In genomic region chr17:73311428-73311780, GRCh38 we compare ENCODE assay signal across 8 cellular contexts. TPM values are rescaled to one million over a fixed set of nuclear protein-coding genes. Genes with fewer than 3 reads are reported as not detected.
DNase-seq lines count a peak whose midpoint lies in the region; ATAC-seq and TF ChIP-seq lines count a peak whose summit lies in the region.

No MANE protein-coding gene starts in this region.

- no peaks in the 10 kb centered on the region for H3K9me3 ChIP-seq in right atrium auricular region

- POLR2A ChIA-PET in activated CD4-positive, alpha-beta memory T cell treated with anti-CD3 and anti-CD28 coated beads, Interleukin-2, amount 10 ng/mL, durations not matched to agents 7 days and 5 days (lab: Charles Lee) = interaction anchor here (0.6 to 2.5 kb wide), 6 partner anchors 20 to 119 kb away, joined by 3 to 13 read pairs (median 4); a partner anchor contains a TSS

- peak overlapping the region; percentile 91 to 94 for H3K4me3 ChIP-seq in right atrium auricular region
- peak overlapping the region; percentile 83 to 100 (median 98) for H3K4me3 ChIP-seq in skin epidermis

- no peak for DNase-seq in activated naive CD4-positive, alpha-beta T cell treated with anti-CD3 and anti-CD28 coated beads for 36 hours
- DNase-seq in activated naive CD4-positive, alpha-beta T cell (lab: John Stamatoyannopoulos, UW) = no peak
- DNase-seq in activated CD4-positive, alpha-beta memory T cell treated with anti-CD3 and anti-CD28 coated beads, Interleukin-2, amount 10 ng/mL, durations not matched to agents 7 days and 5 days = peak; percentile 18
- DNase-seq in right atrium auricular region (ENCODE audit: low spot score) = no peak
- no peak for DNase-seq in NK-92 treated with Interleukin-12 subunit alpha and Interleukin-12 subunit beta, amount 100 ng/mL, for 24 hours (lab: John Stamatoyannopoulos, UW)

- ATAC-seq in HG02970 (IDR thresholded peaks at IDR 0.05; ENCODE audit: low FRiP score, unreplicated experiment) = peak; percentile 13
- ATAC-seq in HG03469 (IDR thresholded peaks at IDR 0.05; ENCODE audit: unreplicated experiment) = no peak

- H3K27me3 ChIP-seq in right atrium auricular region = no peaks in the 10 kb centered on the region

- H3K9me3 Mint-ChIP-seq in activated naive CD4-positive, alpha-beta T cell treated with anti-CD3 and anti-CD28 coated beads for 36 hours = no peaks in the 10 kb centered on the region
- H3K9me3 Mint-ChIP-seq in activated CD4-positive, alpha-beta memory T cell treated with anti-CD3 and anti-CD28 coated beads, Interleukin-2, amount 10 ng/mL, durations not matched to agents 7 days and 5 days = no peaks in the 10 kb centered on the region

- H3K4me1 Mint-ChIP-seq in activated naive CD4-positive, alpha-beta T cell treated with anti-CD3 and anti-CD28 coated beads for 36 hours (ENCODE audit: low read depth) = peaks cover 10% of the 10 kb centered on the region
- peaks cover 9% of the 10 kb centered on the region for H3K4me1 Mint-ChIP-seq in activated CD4-positive, alpha-beta memory T cell treated with anti-CD3 and anti-CD28 coated beads, Interleukin-2, amount 10 ng/mL, durations not matched to agents 7 days and 5 days

- H3K4me3 Mint-ChIP-seq in activated naive CD4-positive, alpha-beta T cell treated with anti-CD3 and anti-CD28 coated beads for 36 hours = peak overlapping the region; percentile 80
- H3K4me3 Mint-ChIP-seq in activated CD4-positive, alpha-beta memory T cell treated with anti-CD3 and anti-CD28 coated beads, Interleukin-2, amount 10 ng/mL, durations not matched to agents 7 days and 5 days = peak overlapping the region; percentile 76

- no peaks in the 10 kb centered on the region for H3K36me3 Mint-ChIP-seq in activated naive CD4-positive, alpha-beta T cell treated with anti-CD3 and anti-CD28 coated beads for 36 hours (ENCODE audit: low read depth)
- H3K36me3 Mint-ChIP-seq in activated CD4-positive, alpha-beta memory T cell treated with anti-CD3 and anti-CD28 coated beads, Interleukin-2, amount 10 ng/mL, durations not matched to agents 7 days and 5 days (ENCODE audit: low read depth) = no peaks in the 10 kb centered on the region

- peaks cover 0 to 46% of the 10 kb centered on the region in 2 donors for H3K4me1 ChIP-seq in right atrium auricular region

- CTCF ChIA-PET in activated naive CD4-positive, alpha-beta T cell treated with anti-CD3 and anti-CD28 coated beads for 36 hours (lab: Charles Lee) = interaction anchor here (0.5 to 1.6 kb wide), 4 partner anchors 55 to 1772 kb away, joined by 3 to 11 read pairs (median 5); no protein-coding TSS in a partner anchor
- CTCF ChIA-PET in activated CD4-positive, alpha-beta memory T cell treated with anti-CD3 and anti-CD28 coated beads, Interleukin-2, amount 10 ng/mL, durations not matched to agents 7 days and 5 days (lab: Charles Lee) = interaction anchor here (1.1 to 1.6 kb wide), 6 partner anchors 30 to 584 kb away, joined by 3 to 9 read pairs (median 6); a partner anchor contains a TSS

- H3K27ac ChIP-seq in right atrium auricular region (peak overlapping the region; percentile 98 to 99), skin epidermis (peak overlapping the region; percentile 74 to 99 (median 95))

- no peaks in the 10 kb centered on the region for H3K27me3 Mint-ChIP-seq in activated naive CD4-positive, alpha-beta T cell treated with anti-CD3 and anti-CD28 coated beads for 36 hours (ENCODE audit: low read depth)
- H3K27me3 Mint-ChIP-seq in activated CD4-positive, alpha-beta memory T cell treated with anti-CD3 and anti-CD28 coated beads, Interleukin-2, amount 10 ng/mL, durations not matched to agents 7 days and 5 days = peaks cover 5% of the 10 kb centered on the region

- no peak for TF ChIP-seq CTCF in right atrium auricular region (IDR thresholded peaks at IDR 0.05)

- no peak overlapping the region for H3K27ac Mint-ChIP-seq in activated naive CD4-positive, alpha-beta T cell treated with anti-CD3 and anti-CD28 coated beads for 36 hours
- no peak overlapping the region for H3K27ac Mint-ChIP-seq in activated CD4-positive, alpha-beta memory T cell treated with anti-CD3 and anti-CD28 coated beads, Interleukin-2, amount 10 ng/mL, durations not matched to agents 7 days and 5 days

- intact Hi-C loops in activated naive CD4-positive, alpha-beta T cell treated with anti-CD3 and anti-CD28 coated beads for 36 hours (cut with micrococcal nuclease) = loop anchor here (1.0 to 5.0 kb wide), 3 partner anchors 54 to 585 kb away; no protein-coding TSS in a partner anchor

- no peaks in the 10 kb centered on the region for H3K36me3 ChIP-seq in right atrium auricular region

RNA-seq across cellular contexts. Expression of gene CDC42EP4, which starts 0.4 kb away (rescaled TPM):
- 1 to 10 TPM; 1.7 to 2.1 TPM for total RNA-seq in activated naive CD4-positive, alpha-beta T cell treated with anti-CD3 and anti-CD28 coated beads for 36 hours
- 1 to 10 TPM; 3.6 to 3.8 TPM for total RNA-seq in activated CD4-positive, alpha-beta memory T cell treated with anti-CD3 and anti-CD28 coated beads, Interleukin-2, amount 10 ng/mL, durations not matched to agents 7 days and 5 days
- 10 to 100 TPM; 35.4 to 56.0 TPM for total RNA-seq in right atrium auricular region

RNA-seq across cellular contexts. Expression of gene CPSF4L, which starts 49.7 kb away (rescaled TPM):
- total RNA-seq in activated naive CD4-positive, alpha-beta T cell treated with anti-CD3 and anti-CD28 coated beads for 36 hours = not detected
- total RNA-seq in activated CD4-positive, alpha-beta memory T cell treated with anti-CD3 and anti-CD28 coated beads, Interleukin-2, amount 10 ng/mL, durations not matched to agents 7 days and 5 days = not detected
- not detected for total RNA-seq in right atrium auricular region

Comparison
In these comparisons a context has a peak if more than half of its experiments do, and no peak if none do; other contexts are left out.
1. RNA of gene CDC42EP4, which starts 0.4 kb away (total RNA-seq): 35.4 to 56.0 TPM in right atrium auricular region; 3.6 to 3.8 TPM in activated CD4-positive, alpha-beta memory T cell treated with anti-CD3 and anti-CD28 coated beads, Interleukin-2, amount 10 ng/mL, durations not matched to agents 7 days and 5 days and 1.7 to 2.1 TPM in activated naive CD4-positive, alpha-beta T cell treated with anti-CD3 and anti-CD28 coated beads for 36 hours; every median in the first group is over 4 times any median in the second.